11 cellular contexts compared by ENCODE assay signal in the genomic region with DNA sequence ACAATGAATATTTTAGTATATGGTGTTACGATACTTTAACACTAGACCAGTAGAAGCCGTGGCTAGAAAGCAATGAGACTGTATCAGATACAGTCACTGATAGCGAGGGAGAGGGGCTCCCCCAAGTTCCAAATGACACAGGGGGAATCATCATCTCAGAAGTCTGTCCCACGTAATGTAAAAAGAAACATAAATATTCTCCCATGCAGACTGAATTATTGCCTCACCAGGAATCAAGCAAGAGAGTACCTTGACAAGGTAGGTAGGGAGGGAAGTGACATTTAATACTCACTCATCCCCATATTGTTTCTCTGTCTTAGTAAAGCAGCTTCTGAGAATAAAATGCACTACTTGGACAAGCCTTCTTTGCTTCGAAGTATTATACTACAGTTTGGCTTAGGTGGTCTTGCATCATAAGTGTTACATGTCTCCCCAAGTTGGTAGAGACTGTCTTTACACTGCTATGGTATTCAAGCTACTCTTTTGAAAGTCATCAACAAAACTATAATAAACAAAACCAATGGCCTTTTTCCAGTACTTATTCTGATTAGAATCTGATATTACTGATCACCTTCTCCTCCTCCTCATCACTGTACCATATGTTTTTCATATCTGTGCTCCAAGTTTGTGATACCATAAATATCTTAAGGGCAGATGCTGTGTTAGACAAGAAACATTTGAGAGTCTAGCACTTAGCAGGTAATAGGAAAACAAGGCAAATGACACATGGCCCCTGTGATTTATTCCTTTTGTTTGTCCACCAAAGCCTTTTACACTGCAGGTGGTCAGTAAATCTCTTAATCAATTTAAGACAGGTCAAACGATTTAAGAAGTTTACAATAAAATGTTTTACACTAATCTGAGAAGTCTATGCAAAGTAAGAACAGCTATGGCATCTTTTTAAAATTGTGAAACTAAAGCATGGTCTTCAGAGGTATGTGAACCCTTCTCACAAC.
DNase-seq lines count a peak whose midpoint lies in the region; ATAC-seq and TF ChIP-seq lines count a peak whose summit lies in the region.
"Had no signal": no experiment of that assay in that cellular context is flagged by ENCODE, and none has a peak within 500 bp of the region (broad histone marks: within the 10 kb centered on the region; RNA-seq: fewer than 3 reads in every experiment).

No MANE protein-coding gene starts in this region.

- H3K36me3 ChIP-seq in DOHH2 (ENCODE audit: control insufficient read depth, low read length) (peaks cover 11% of the 10 kb centered on the region), OCI-LY1 (ENCODE audit: insufficient read depth, low read length) (no peaks in the 10 kb centered on the region), rectal smooth muscle tissue (ENCODE audit: control insufficient read depth, insufficient read depth, low read length) (no peaks in the 10 kb centered on the region)

- peak overlapping the region; percentile 69; the same call in 1 of the 2 replicates for H3K9ac ChIP-seq in OCI-LY1 (ENCODE audit: low read length)
- H3K9ac ChIP-seq in rectal smooth muscle tissue (ENCODE audit: low read length), result no peak overlapping the region

- H3K79me2 ChIP-seq in DOHH2 (ENCODE audit: control insufficient read depth, low read length) (peaks cover 73% of the 10 kb centered on the region), OCI-LY1 (ENCODE audit: insufficient read depth, low read length) (peaks cover 55% of the 10 kb centered on the region)

- H3F3A ChIP-seq in DOHH2 (ENCODE audit: control insufficient read depth, insufficient read depth) (0 out of 2 replicates have a peak, but pooled peaks cover 6% of the 10 kb centered on the region), OCI-LY1 (ENCODE audit: insufficient read depth, low read length) (no peaks in the 10 kb centered on the region)

- H3K9me3 ChIP-seq in DOHH2 (ENCODE audit: control insufficient read depth, insufficient read depth, low read length) (no peaks in the 10 kb centered on the region), OCI-LY1 (ENCODE audit: low read length) (no peaks in the 10 kb centered on the region)

- TF ChIP-seq CTCF in DOHH2 (IDR thresholded peaks at IDR 0.05; ENCODE audit: low read depth, low read length, poor library complexity, severe bottlenecking), result no peak
- no peak for TF ChIP-seq CTCF in OCI-LY1 (IDR thresholded peaks at IDR 0.05; ENCODE audit: low read length)

- H3K27me3 ChIP-seq in DOHH2 (ENCODE audit: control insufficient read depth, low read length), result no peaks in the 10 kb centered on the region
- no peaks in the 10 kb centered on the region for H3K27me3 ChIP-seq in OCI-LY1 (ENCODE audit: insufficient read depth, low read length)
- H3K27me3 ChIP-seq in rectal smooth muscle tissue (ENCODE audit: control insufficient read depth, insufficient read depth, low read length), result no peaks in the 10 kb centered on the region

- ATAC-seq in GM18520 (IDR thresholded peaks at IDR 0.05; ENCODE audit: unreplicated experiment) (no peak), HG03469 (IDR thresholded peaks at IDR 0.05; ENCODE audit: unreplicated experiment) (no peak), HG02623 (IDR thresholded peaks at IDR 0.05; ENCODE audit: unreplicated experiment) (no peak)
- ATAC-seq: HCT116 had no signal

- peak overlapping the region; percentile 81 for H3K4me2 ChIP-seq in DOHH2 (ENCODE audit: low read length)
- peak overlapping the region; percentile 90 for H3K4me2 ChIP-seq in OCI-LY1 (ENCODE audit: low read length)

- no peak overlapping the region for H2AFZ ChIP-seq in OCI-LY1 (ENCODE audit: low read length)

- H3K9me2 ChIP-seq in DOHH2 (replicated peaks; ENCODE audit: control insufficient read depth, low read length) (no peaks in the 10 kb centered on the region), OCI-LY1 (ENCODE audit: low read depth, low read length) (no peaks in the 10 kb centered on the region)

- H3K4me3 ChIP-seq in DOHH2 (ENCODE audit: low read length) (peak overlapping the region; percentile 98), OCI-LY1 (ENCODE audit: low read depth, low read length, poor library complexity, severe bottlenecking) (peak overlapping the region; percentile 71), rectal smooth muscle tissue (ENCODE audit: low read length) (peak overlapping the region; percentile 86)

- H3K4me1 ChIP-seq in DOHH2 (ENCODE audit: control insufficient read depth, low read length) (peaks cover 35% of the 10 kb centered on the region), OCI-LY1 (ENCODE audit: insufficient read depth, low read length, severe bottlenecking) (peaks cover 31% of the 10 kb centered on the region), rectal smooth muscle tissue (ENCODE audit: control insufficient read depth, insufficient read depth, low read length) (peaks cover 19% of the 10 kb centered on the region)

- DNase-seq in fibroblast of peridontal ligament (ENCODE audit: extremely low read depth), result peak; percentile 52
- no peak for DNase-seq in putamen (ENCODE audit: low spot score)
- DNase-seq: central memory CD4-positive, alpha-beta T cell; NCI-H1105 had no signal

- H3K27ac ChIP-seq in DOHH2 (ENCODE audit: low read depth, low read length) (no peak overlapping the region), OCI-LY1 (ENCODE audit: low read depth, low read length, poor library complexity, severe bottlenecking) (peak overlapping the region; percentile 67), rectal smooth muscle tissue (ENCODE audit: low read depth, low read length) (peak overlapping the region; percentile 99)

- 0 out of 2 replicates have a peak, but pooled peaks cover 3% of the 10 kb centered on the region for H4K20me1 ChIP-seq in DOHH2 (ENCODE audit: control insufficient read depth, insufficient read depth, low read depth, low read length)
- H4K20me1 ChIP-seq in OCI-LY1 (ENCODE audit: insufficient read depth, low read length), result no peaks in the 10 kb centered on the region
